Comparison of ENCODE assay signal across 7 cellular contexts in genomic region chrX:132665676-132666075, GRCh38.
"Had no signal": no experiment of that assay in that cellular context is flagged by ENCODE, and none has a peak within 500 bp of the region (broad histone marks: within the 10 kb centered on the region; RNA-seq: fewer than 3 reads in every experiment).

No MANE protein-coding gene starts in this region.

- ATAC-seq: HCT116, K562 had no signal

- DNase-seq: GM23248, GOT3, H7, HFFc6, IMR-90 had no signal
